In genomic region chr6:27250955-27251671, GRCh38 we compare ENCODE assay signal across 7 cellular contexts. TPM values are rescaled to one million over a fixed set of nuclear protein-coding genes. Genes with fewer than 3 reads are reported as not detected.
DNase-seq lines count a peak whose midpoint lies in the region; ATAC-seq, FAIRE-seq and TF ChIP-seq lines count a peak whose summit lies in the region.

No MANE protein-coding gene starts in this region.

- peaks cover 8% of the 10 kb centered on the region for H3K4me1 Mint-ChIP-seq in mesothelial cell of epicardium

- H3K9me3 Mint-ChIP-seq in mesothelial cell of epicardium: no peaks in the 10 kb centered on the region

- DNase-seq in GM18507 (ENCODE audit: extremely low spot score, insufficient read length, low read depth) (peak; percentile 50), NCI-H146 treated with DMSO at 0.1 percent for 48 hours (lab: John Stamatoyannopoulos, UW; ENCODE audit: unreplicated experiment) (peak; percentile 95), choroid plexus epithelial cell (ENCODE audit: low read depth) (peak; percentile 41), mesothelial cell of epicardium (ENCODE audit: low spot score in 2 of 2, unreplicated experiment in 2 of 2) (peak; percentile 88 to 93)
- DNase-seq in activated CD4-positive, CD25-positive, alpha-beta regulatory T cell treated with anti-CD3 and anti-CD28 coated beads, Interleukin-2, amount 50 U/mL, for 72 hours: peak; percentile 50
- DNase-seq in stimulated activated CD8-positive, alpha-beta memory T cell treated with anti-CD3 and anti-CD28 coated beads, Interleukin-4, amount 100 ng/mL, for 24 hours (ENCODE audit: low read depth): peak; percentile 62

- no peaks in the 10 kb centered on the region for H3K36me3 Mint-ChIP-seq in mesothelial cell of epicardium

- TF ChIP-seq CTCF in choroid plexus epithelial cell (conservative IDR thresholded peaks at IDR 0.05; ENCODE audit: low read depth, low read length) (no peak), mesothelial cell of epicardium (IDR thresholded peaks at IDR 0.05; ENCODE audit: unreplicated experiment) (no peak)

- peak; percentile 48 for FAIRE-seq in GM18507 (lab: Jason Lieb, UNC)

- H3K27ac Mint-ChIP-seq in mesothelial cell of epicardium: peak overlapping the region; percentile 98

- peaks cover 21% of the 10 kb centered on the region for H3K27me3 Mint-ChIP-seq in mesothelial cell of epicardium (ENCODE audit: low read depth)

- peak overlapping the region; percentile 92 for H3K4me3 Mint-ChIP-seq in mesothelial cell of epicardium

- ATAC-seq in HG02870 (IDR thresholded peaks at IDR 0.05; ENCODE audit: unreplicated experiment): peak; percentile 77

- H3K4me3 ChIP-seq in choroid plexus epithelial cell (ENCODE audit: low read depth, low read length): peak overlapping the region; percentile 62

RNA-seq across cellular contexts. Expression of gene PRSS16, which starts 3.6 kb away (rescaled TPM):
- 16.2 to 20.6 TPM (median 19.1 TPM) in 3 replicates for total RNA-seq in mesothelial cell of epicardium

Comparison
In these comparisons a context has a peak if more than half of its experiments do, and no peak if none do; other contexts are left out.
1. Peak in every context shown above with its lines: DNase-seq, ATAC-seq and H3K4me3 ChIP-seq.
2. DNase-seq: peak in every context shown above with its lines; median percentile 95 in NCI-H146 treated with DMSO at 0.1 percent for 48 hours; 90 in mesothelial cell of epicardium; 62 in stimulated activated CD8-positive, alpha-beta memory T cell treated with anti-CD3 and anti-CD28 coated beads, Interleukin-4, amount 100 ng/mL, for 24 hours; 50 in GM18507; 50 in activated CD4-positive, CD25-positive, alpha-beta regulatory T cell treated with anti-CD3 and anti-CD28 coated beads, Interleukin-2, amount 50 U/mL, for 72 hours; 41 in choroid plexus epithelial cell.